ENCODE assay signal across 8 cellular contexts in the genomic region with DNA sequence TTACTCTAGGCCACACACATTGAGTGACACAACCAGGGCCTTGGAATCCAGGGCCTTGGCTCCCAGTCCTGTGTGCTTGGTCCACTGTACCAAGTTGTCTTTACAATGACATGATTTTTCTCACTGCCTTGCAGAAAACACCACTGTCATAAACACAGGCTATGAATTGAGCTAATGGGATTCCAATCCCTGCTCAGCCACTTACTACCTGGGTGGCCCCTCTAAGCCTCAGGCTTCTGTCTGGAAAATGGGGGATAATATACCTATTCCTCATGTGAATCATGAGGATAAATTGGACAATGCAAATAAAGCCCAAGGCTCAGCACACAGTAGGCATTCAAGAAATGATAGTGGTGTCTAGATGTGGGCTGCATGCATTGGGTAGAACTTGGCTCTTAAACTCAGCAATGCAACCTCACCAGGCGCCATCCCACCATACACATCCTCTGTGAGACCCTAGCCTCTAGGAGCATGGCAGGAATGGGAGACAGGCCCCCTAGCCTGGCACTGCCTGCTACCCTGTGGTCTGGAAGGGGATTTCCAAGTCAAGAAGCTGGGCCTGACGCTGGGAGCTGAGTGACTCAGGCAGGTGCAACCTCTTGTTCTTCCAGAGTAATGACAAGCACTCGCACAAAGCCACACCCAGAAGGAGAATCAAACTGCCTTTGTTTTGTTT. TPM values are rescaled to one million over a fixed set of nuclear protein-coding genes. Genes with fewer than 3 reads are reported as not detected.
DNase-seq lines count a peak whose midpoint lies in the region; ATAC-seq, FAIRE-seq and TF ChIP-seq lines count a peak whose summit lies in the region.

No MANE protein-coding gene starts in this region.

- no peaks in the 10 kb centered on the region for H3K36me3 ChIP-seq in kidney (ENCODE audit: control insufficient read depth in 1 of 2, insufficient read depth in 2 of 2, low read length in 2 of 2)

- TF ChIP-seq CTCF in epithelial cell of esophagus (IDR thresholded peaks at IDR 0.05; ENCODE audit: insufficient read depth, low read depth, low read length, missing control alignments) (no peak), kidney (IDR thresholded peaks at IDR 0.05; ENCODE audit: borderline replicate concordance, extremely low read depth, insufficient read depth) (no peak)

- ATAC-seq in HG03280 (IDR thresholded peaks at IDR 0.05; ENCODE audit: unreplicated experiment) = no peak

- H3K27ac ChIP-seq in kidney (ENCODE audit: low read depth in 2 of 2, low read length in 2 of 2) = peak overlapping the region in 1 of 2 donors; percentile 16

- peaks cover 28 to 43% of the 10 kb centered on the region in 2 donors for H3K4me1 ChIP-seq in kidney (ENCODE audit: control insufficient read depth in 1 of 2, insufficient read depth in 1 of 2, low read depth in 1 of 2, low read length in 2 of 2)

- FAIRE-seq in kidney (lab: Jason Lieb, UNC) = no peak

- no peak overlapping the region for H3K9ac ChIP-seq in kidney (ENCODE audit: low read length in 2 of 2)

- H3K9me3 ChIP-seq in kidney (ENCODE audit: control insufficient read depth in 1 of 2, low read length in 2 of 2) = no peaks in the 10 kb centered on the region

- H3K4me3 ChIP-seq in epithelial cell of esophagus (ENCODE audit: low read length) (no peak overlapping the region), kidney (ENCODE audit: low read length in 2 of 2) (no peak overlapping the region)

- intact Hi-C loops in kidney (cut with DNase I) = no loop called here

- peak; percentile 66 for DNase-seq in HT1080 (ENCODE audit: low read depth)
- DNase-seq in activated CD4-positive, CD25-positive, alpha-beta regulatory T cell treated with anti-CD3 and anti-CD28 coated beads, Interleukin-2, amount 50 U/mL, for 72 hours = peak; percentile 59
- peak; percentile 97 for DNase-seq in epithelial cell of esophagus (ENCODE audit: low read depth)
- DNase-seq in stimulated activated CD4-positive, alpha-beta T cell treated with anti-CD3 and anti-CD28 coated beads, Interleukin-4, amount 100 ng/mL, for 1 hour = peak; percentile 72
- no peak for DNase-seq in C1 segment of cervical spinal cord (lab: John Stamatoyannopoulos, UW)
- DNase-seq in kidney = no peak
- DNase-seq in AG08395 (ENCODE audit: low spot score) = no peak

RNA-seq across cellular contexts. Expression of a gene that starts 2.3 kb away (rescaled TPM):
- total RNA-seq in HT1080 (2014; rRNA removed; shearing (Covaris generic)) = 72.9 and 83.0 TPM in 2 replicates
- polyA plus RNA-seq in HT1080 (2015; cell fraction: cytosol; rRNA removed) = 97.4 and 109 TPM in 2 replicates
- polyA plus RNA-seq in HT1080 (2015; cell fraction: nucleus; rRNA removed) = 63.0 and 65.9 TPM in 2 replicates
- 132 TPM for total RNA-seq in kidney
- 109 TPM for polyA plus RNA-seq in kidney (ENCODE audit: insufficient read depth, low read depth, low replicate concordance)

Comparison
In these comparisons a context has a peak if more than half of its experiments do, and no peak if none do; other contexts are left out.
1. DNase-seq: peak in HT1080 (single experiment), activated CD4-positive, CD25-positive, alpha-beta regulatory T cell treated with anti-CD3 and anti-CD28 coated beads, Interleukin-2, amount 50 U/mL, for 72 hours (single experiment), epithelial cell of esophagus (single experiment) and stimulated activated CD4-positive, alpha-beta T cell treated with anti-CD3 and anti-CD28 coated beads, Interleukin-4, amount 100 ng/mL, for 1 hour (single experiment); none in C1 segment of cervical spinal cord (0 of 14), kidney (single experiment) and AG08395 (single experiment).